Comparison of ENCODE assay signal across 31 cellular contexts in the genomic region with DNA sequence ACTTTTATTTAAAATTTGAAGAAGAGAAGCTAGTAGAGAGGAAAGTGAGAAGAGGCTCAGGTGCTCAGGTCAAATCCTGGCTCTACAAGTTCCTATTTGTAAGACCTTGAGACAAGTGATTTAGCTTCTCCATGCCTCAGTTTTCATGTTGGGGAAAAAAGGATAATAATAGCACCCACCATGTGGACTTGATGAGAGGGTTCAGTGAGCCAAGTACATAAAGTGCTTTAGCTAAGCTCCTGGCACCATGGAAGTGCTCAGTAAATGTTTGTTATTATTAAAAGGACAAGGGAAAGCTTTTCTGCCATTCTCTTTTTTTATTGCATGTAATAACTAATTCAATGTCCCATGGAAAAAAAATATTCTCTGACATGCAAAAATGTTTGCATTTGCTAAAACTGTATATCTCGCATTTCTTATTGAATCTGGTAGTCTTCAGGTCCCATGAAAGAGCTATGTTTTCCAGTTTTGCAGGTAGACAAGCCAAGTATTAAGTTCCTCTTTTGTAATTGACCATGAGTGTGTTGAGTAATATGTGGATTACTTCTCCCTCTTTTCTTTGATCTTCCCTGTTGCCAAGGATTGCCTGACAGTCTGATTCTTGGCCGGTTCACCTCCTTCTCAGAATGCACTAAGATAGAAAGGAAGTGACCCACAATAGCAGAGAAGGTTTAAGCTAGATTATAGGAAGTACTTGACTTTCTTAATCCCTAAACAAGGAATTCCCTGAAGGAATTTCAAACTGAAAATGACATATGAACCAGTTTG. TPM values are rescaled to one million over a fixed set of nuclear protein-coding genes. Genes with fewer than 3 reads are reported as not detected.
DNase-seq lines count a peak whose midpoint lies in the region; ATAC-seq and TF ChIP-seq lines count a peak whose summit lies in the region.
"Had no signal": no experiment of that assay in that cellular context is flagged by ENCODE, and none has a peak within 500 bp of the region (broad histone marks: within the 10 kb centered on the region; RNA-seq: fewer than 3 reads in every experiment).

No MANE protein-coding gene starts in this region.

- H3K4me3 ChIP-seq in fibroblast of the aortic adventitia (ENCODE audit: low read depth, low read length), result no peak overlapping the region
- no peak overlapping the region for H3K4me3 ChIP-seq in effector memory CD4-positive, alpha-beta T cell (ENCODE audit: insufficient read depth, low read depth, low read length, poor library complexity, severe bottlenecking)
- H3K4me3 ChIP-seq: heart right ventricle, smooth muscle cell, vagina had no signal

- peak; percentile 70 for ATAC-seq in sciatic nerve
- ATAC-seq in GM18870 (IDR thresholded peaks at IDR 0.05; ENCODE audit: unreplicated experiment), result no peak
- ATAC-seq: activated CD8-positive, alpha-beta T cell treated with anti-CD3 and anti-CD28 coated beads for 36 hours; natural killer cell treated with Interleukin-12 subunit alpha and Interleukin-12 subunit beta and Interleukin-15 and Interleukin-18, amount 100 ng/mL, for 72 hours; Panc1; stimulated activated naive CD8-positive, alpha-beta T cell treated with anti-CD3 and anti-CD28 coated beads, Interleukin-15, Interleukin-2, amounts not matched to agents 100 U/mL and 50 U/mL, for 24 hours had no signal

- TF ChIP-seq CTCF in fibroblast of the aortic adventitia (IDR thresholded peaks at IDR 0.05; ENCODE audit: insufficient read depth, low read length), result no peak

- intact Hi-C loops in sciatic nerve (cut with DNase I), result no loop called here

- H3K9me3 ChIP-seq in effector memory CD4-positive, alpha-beta T cell (ENCODE audit: control insufficient read depth, low read length), result no peaks in the 10 kb centered on the region
- H3K9me3 ChIP-seq: vagina had no signal

- H3K27ac ChIP-seq in effector memory CD4-positive, alpha-beta T cell (ENCODE audit: insufficient read depth, low read length, poor library complexity, severe bottlenecking), result no peak overlapping the region
- H3K27ac ChIP-seq: epithelial cell of prostate, HL-60, KMS-11, vagina had no signal

- H3K27me3 ChIP-seq in effector memory CD4-positive, alpha-beta T cell (replicated peaks; ENCODE audit: control insufficient read depth, insufficient read depth, low read length, poor library complexity, severe bottlenecking), result no peaks in the 10 kb centered on the region
- H3K27me3 ChIP-seq: heart right ventricle, vagina had no signal

- peak; percentile 0 for DNase-seq in DMS53 treated with DMSO at 0.1 percent for 48 hours (lab: John Stamatoyannopoulos, UW; ENCODE audit: unreplicated experiment)
- DNase-seq in OCI-M1 (lab: John Stamatoyannopoulos, UW), result peak; percentile 30
- DNase-seq in fibroblast of the aortic adventitia (ENCODE audit: low read depth), result peak; percentile 58
- no peak for DNase-seq in sciatic nerve (ENCODE audit: low spot score)
- no peak for DNase-seq in effector memory CD4-positive, alpha-beta T cell
- DNase-seq in midbrain (lab: John Stamatoyannopoulos, UW), result no peak
- DNase-seq: activated CD4-positive, CD25-positive, alpha-beta regulatory T cell treated with anti-CD3 and anti-CD28 coated beads, Interleukin-2, amount 50 U/mL, for 72 hours; activated CD8-positive, alpha-beta T cell treated with anti-CD3 and anti-CD28 coated beads for 36 hours; activated naive CD4-positive, alpha-beta T cell treated with anti-CD3 and anti-CD28 coated beads, Interleukin-2, amount 10 ng/mL, durations not matched to agents 7 days and 5 days; amniotic stem cell; C1 segment of cervical spinal cord; COR-L47; effector CD4-positive, alpha-beta T cell; HCEC 1CT; heart right ventricle; NCI-H1417 treated with DMSO at 0.1 percent for 48 hours; NCI-H2029 treated with DMSO at 0.1 percent for 48 hours; NCI-H526 treated with DMSO at 0.1 percent for 48 hours; occipital lobe; SHP77 treated with DMSO at 0.1 percent for 48 hours; stimulated activated CD4-positive, alpha-beta T cell treated with anti-CD3 and anti-CD28 coated beads, Interleukin-1b, Interleukin-23, amount 100 ng/mL, for 48 hours; stimulated activated naive CD8-positive, alpha-beta T cell treated with anti-CD3 and anti-CD28 coated beads, Interleukin-15, Interleukin-2, amounts not matched to agents 100 U/mL and 50 U/mL, for 24 hours; T-helper 2 cell had no signal

- no peaks in the 10 kb centered on the region for H3K4me1 ChIP-seq in effector memory CD4-positive, alpha-beta T cell (ENCODE audit: control insufficient read depth, insufficient read depth, low read length, poor library complexity, severe bottlenecking)

- H3K36me3 ChIP-seq in effector memory CD4-positive, alpha-beta T cell (ENCODE audit: control insufficient read depth, insufficient read depth, low read length), result no peaks in the 10 kb centered on the region
- H3K36me3 ChIP-seq: heart right ventricle, vagina had no signal

RNA-seq across cellular contexts. Expression of a gene that starts 45.6 kb away (rescaled TPM):
- total RNA-seq in fibroblast of the aortic adventitia (ENCODE audit: low replicate concordance) (31.5 and 33.5 TPM in 2 replicates), sciatic nerve (22.6 TPM)

Comparison
In these comparisons a context has a peak if more than half of its experiments do, and no peak if none do; other contexts are left out.
1. DNase-seq: peak in DMS53 treated with DMSO at 0.1 percent for 48 hours (single experiment), OCI-M1 (single experiment) and fibroblast of the aortic adventitia (single experiment); none in sciatic nerve (single experiment), effector memory CD4-positive, alpha-beta T cell (0 of 3) and midbrain (single experiment).